In genomic region chr1:74011736-74012135, GRCh38 we compare ENCODE assay signal across 26 cellular contexts.
DNase-seq lines count a peak whose midpoint lies in the region; ATAC-seq, FAIRE-seq and TF ChIP-seq lines count a peak whose summit lies in the region.
"Had no signal": no experiment of that assay in that cellular context is flagged by ENCODE, and none has a peak within 500 bp of the region (broad histone marks: within the 10 kb centered on the region; RNA-seq: fewer than 3 reads in every experiment).

No MANE protein-coding gene starts in this region.

- intact Hi-C loops in aorta (cut with DNase I) = no loop called here

- no peaks in the 10 kb centered on the region for H3K36me3 ChIP-seq in aorta (ENCODE audit: control insufficient read depth in 1 of 2, insufficient read depth in 2 of 2, low read length in 1 of 2)
- H3K36me3 ChIP-seq: BE2C, BLaER1 had no signal

- H3K27ac ChIP-seq in aorta (ENCODE audit: low read depth in 1 of 2, low read length in 2 of 2) = no peak overlapping the region
- H3K27ac ChIP-seq: BLaER1 had no signal

- H3K4me3 ChIP-seq in aorta (ENCODE audit: low read length in 2 of 2) = no peak overlapping the region
- H3K4me3 ChIP-seq: BLaER1, GM12878 had no signal

- H3K27me3 ChIP-seq in aorta (ENCODE audit: control insufficient read depth in 1 of 2, insufficient read depth in 2 of 2, low read length in 1 of 2) = no peaks in the 10 kb centered on the region
- H3K27me3 ChIP-seq: BE2C, BLaER1 had no signal

- DNase-seq in D721Med (ENCODE audit: insufficient read length, low spot score) (no peak), foreskin melanocyte (peak; percentile 75), aorta (no peak), RPMI8226 (no peak)
- DNase-seq: 8988T; ACHN; BE2C; C1 segment of cervical spinal cord; Caco-2; Calu3; CD4-positive, alpha-beta memory T cell; CD4-positive, CD25-positive, alpha-beta regulatory T cell; CD8-positive, alpha-beta memory T cell; DMS 273 treated with DMSO at 0.1 percent for 48 hours; DMS153; DMS53; DMS79; DND-41; EL; GDM1 had no signal

- H3K9me3 ChIP-seq in aorta (ENCODE audit: control insufficient read depth, low read length) = peaks cover 2% of the 10 kb centered on the region
- H3K9me3 ChIP-seq: BE2C, BLaER1, Caco-2 had no signal

- no peaks in the 10 kb centered on the region for H3K4me1 ChIP-seq in aorta (ENCODE audit: control insufficient read depth in 1 of 2, insufficient read depth in 2 of 2, low read length in 2 of 2)
- H3K4me1 ChIP-seq: BE2C, Caco-2 had no signal

- no peak for TF ChIP-seq CTCF in D721Med (IDR thresholded peaks at IDR 0.05; ENCODE audit: insufficient read depth, missing control alignments)

- ATAC-seq in aorta (ENCODE audit: low FRiP score) (no peak), GM21529 (IDR thresholded peaks at IDR 0.05; ENCODE audit: unreplicated experiment) (no peak)

- FAIRE-seq in D721Med (lab: Jason Lieb, UNC) = peak; percentile 75
- FAIRE-seq: A204.1, GM12878, GM12892, GM18507 had no signal
